Comparison of ENCODE assay signal across 13 cellular contexts in the genomic region with DNA sequence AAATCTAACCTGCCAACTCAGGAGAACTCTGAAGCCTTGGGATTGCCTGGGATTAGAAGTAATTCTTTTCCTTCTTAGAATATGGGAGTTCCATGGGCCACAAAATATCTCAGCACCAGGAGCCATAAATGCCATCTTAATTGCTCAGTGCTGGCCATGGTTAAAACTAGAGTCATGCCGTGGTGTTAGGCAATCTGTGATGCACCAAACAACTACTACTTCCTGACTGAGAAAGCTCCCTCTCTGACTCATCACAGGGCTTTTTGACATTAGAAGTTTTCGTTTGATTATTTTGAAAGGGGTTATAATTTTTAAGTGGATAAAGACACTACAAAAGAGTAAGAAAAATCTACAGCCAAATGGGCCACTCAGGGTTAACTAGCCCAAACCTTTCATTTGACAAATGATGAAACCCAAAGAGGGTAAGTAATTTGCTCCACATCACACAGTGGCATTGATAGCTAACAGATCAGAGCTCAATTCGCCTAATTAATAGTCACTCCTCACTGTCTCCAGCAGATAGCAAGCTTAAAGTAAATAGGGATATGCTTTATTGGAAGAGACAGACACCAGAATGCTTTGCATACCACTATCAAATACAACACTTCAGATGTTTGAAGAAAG.
DNase-seq lines count a peak whose midpoint lies in the region; ATAC-seq and TF ChIP-seq lines count a peak whose summit lies in the region.
"Had no signal": no experiment of that assay in that cellular context is flagged by ENCODE, and none has a peak within 500 bp of the region (broad histone marks: within the 10 kb centered on the region; RNA-seq: fewer than 3 reads in every experiment).

No MANE protein-coding gene starts in this region.

- DNase-seq in ACHN: peak; percentile 72
- peak; percentile 85 for DNase-seq in HS-5 (ENCODE audit: low read depth)
- DNase-seq in amniotic epithelial cell (ENCODE audit: low read depth): peak; percentile 47
- DNase-seq in iris pigment epithelial cell (ENCODE audit: low read depth): peak; percentile 78
- no peak for DNase-seq in mesothelial cell of epicardium (ENCODE audit: low spot score in 2 of 2, unreplicated experiment in 2 of 2)
- no peak for DNase-seq in NCI-H82 treated with DMSO at 0.1 percent for 48 hours (lab: John Stamatoyannopoulos, UW; ENCODE audit: unreplicated experiment)
- no peak for DNase-seq in activated naive CD4-positive, alpha-beta T cell (lab: John Stamatoyannopoulos, UW)
- DNase-seq: activated CD4-positive, alpha-beta memory T cell treated with anti-CD3 and anti-CD28 coated beads, Interleukin-2, amount 10 ng/mL, durations not matched to agents 7 days and 5 days; BE2C; NCI-H748 treated with DMSO at 0.1 percent for 48 hours had no signal

- no peak overlapping the region for H3K4me3 Mint-ChIP-seq in mesothelial cell of epicardium
- H3K4me3 Mint-ChIP-seq: activated CD4-positive, alpha-beta memory T cell treated with anti-CD3 and anti-CD28 coated beads, Interleukin-2, amount 10 ng/mL, durations not matched to agents 7 days and 5 days; activated naive CD4-positive, alpha-beta T cell treated with anti-CD3 and anti-CD28 coated beads, Interleukin-2, amount 50 U/mL, for 24 hours; nephron had no signal

- no peaks in the 10 kb centered on the region for H3K36me3 Mint-ChIP-seq in mesothelial cell of epicardium
- H3K36me3 Mint-ChIP-seq: activated naive CD4-positive, alpha-beta T cell treated with anti-CD3 and anti-CD28 coated beads, Interleukin-2, amount 50 U/mL, for 24 hours had no signal

- H3K27ac Mint-ChIP-seq in mesothelial cell of epicardium: no peak overlapping the region
- H3K27ac Mint-ChIP-seq: activated CD4-positive, alpha-beta memory T cell treated with anti-CD3 and anti-CD28 coated beads, Interleukin-2, amount 10 ng/mL, durations not matched to agents 7 days and 5 days; activated naive CD4-positive, alpha-beta T cell treated with anti-CD3 and anti-CD28 coated beads, Interleukin-2, amount 50 U/mL, for 24 hours; nephron had no signal

- H3K9me3 Mint-ChIP-seq in mesothelial cell of epicardium: no peaks in the 10 kb centered on the region
- H3K9me3 Mint-ChIP-seq: activated CD4-positive, alpha-beta memory T cell treated with anti-CD3 and anti-CD28 coated beads, Interleukin-2, amount 10 ng/mL, durations not matched to agents 7 days and 5 days; activated naive CD4-positive, alpha-beta T cell treated with anti-CD3 and anti-CD28 coated beads, Interleukin-2, amount 50 U/mL, for 24 hours; nephron had no signal

- in situ Hi-C loops in ACHN (cut with HindIII; ENCODE audit: low pct_ligation_motif_present, low pct_unique_long_range_greater_than_20kb, low sequenced_read_pairs): no loop called here

- H3K4me1 Mint-ChIP-seq in mesothelial cell of epicardium: peaks cover 25% of the 10 kb centered on the region
- H3K4me1 Mint-ChIP-seq: activated CD4-positive, alpha-beta memory T cell treated with anti-CD3 and anti-CD28 coated beads, Interleukin-2, amount 10 ng/mL, durations not matched to agents 7 days and 5 days; activated naive CD4-positive, alpha-beta T cell treated with anti-CD3 and anti-CD28 coated beads, Interleukin-2, amount 50 U/mL, for 24 hours had no signal

- no peak for TF ChIP-seq CTCF in mesothelial cell of epicardium (IDR thresholded peaks at IDR 0.05; ENCODE audit: unreplicated experiment)

- no peak for ATAC-seq in GM21717 (IDR thresholded peaks at IDR 0.05; ENCODE audit: unreplicated experiment)

- peaks cover under 1% of the 10 kb centered on the region for H3K27me3 Mint-ChIP-seq in mesothelial cell of epicardium (ENCODE audit: low read depth)

Comparison
In these comparisons a context has a peak if more than half of its experiments do, and no peak if none do; other contexts are left out.
1. DNase-seq: peak in ACHN (single experiment), HS-5 (single experiment), amniotic epithelial cell (single experiment) and iris pigment epithelial cell (single experiment); none in mesothelial cell of epicardium (0 of 2), NCI-H82 treated with DMSO at 0.1 percent for 48 hours (single experiment) and activated naive CD4-positive, alpha-beta T cell (0 of 4).